In the genomic region with DNA sequence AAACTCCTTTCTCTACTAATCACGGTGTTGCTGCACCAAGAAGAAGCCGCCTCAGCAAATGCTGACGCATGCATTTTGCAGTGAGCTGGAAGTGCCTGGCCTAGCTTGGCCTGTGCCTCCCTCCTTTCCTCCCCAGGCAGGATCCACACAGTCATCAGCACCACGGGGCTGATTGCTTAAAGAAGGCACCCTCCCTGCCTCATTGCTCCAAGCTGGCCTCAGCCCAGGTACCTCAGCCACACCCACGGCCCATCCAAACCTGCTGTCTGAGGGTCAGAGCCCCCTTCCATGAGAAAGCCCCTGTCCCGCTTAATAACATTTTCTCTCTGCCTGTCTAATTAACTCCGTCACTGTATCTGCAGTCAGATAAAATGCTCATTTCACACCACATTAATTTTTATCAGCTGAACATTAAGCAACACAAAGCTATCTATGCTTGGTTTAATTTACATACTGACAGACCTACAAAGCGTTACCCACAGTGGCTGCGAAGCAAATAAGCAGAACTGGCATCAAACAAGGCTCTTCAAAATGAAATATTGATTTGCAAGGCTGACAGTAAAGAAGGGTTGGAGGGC, we compare ENCODE assay signal across 17 cellular contexts.
DNase-seq lines count a peak whose midpoint lies in the region; ATAC-seq and TF ChIP-seq lines count a peak whose summit lies in the region.
"Had no signal": no experiment of that assay in that cellular context is flagged by ENCODE, and none has a peak within 500 bp of the region (broad histone marks: within the 10 kb centered on the region; RNA-seq: fewer than 3 reads in every experiment).

No MANE protein-coding gene starts in this region.

- no peak overlapping the region for H2AFZ ChIP-seq in mesenchymal stem cell (ENCODE audit: low read depth, low read length)

- H3K9me3 ChIP-seq in CD4-positive, alpha-beta memory T cell (ENCODE audit: control insufficient read depth in 1 of 2, low read length in 2 of 2), result peaks cover 0 to 6% of the 10 kb centered on the region in 2 donors
- H3K9me3 ChIP-seq in mesenchymal stem cell (ENCODE audit: control insufficient read depth, low read length), result peaks cover 6% of the 10 kb centered on the region
- no peaks in the 10 kb centered on the region for H3K9me3 ChIP-seq in body of pancreas
- H3K9me3 ChIP-seq in prostate gland, result no peaks in the 10 kb centered on the region
- H3K9me3 ChIP-seq: transverse colon had no signal

- H3K9ac ChIP-seq in mesenchymal stem cell (ENCODE audit: low read length), result no peak overlapping the region
- H3K9ac ChIP-seq: BLaER1 treated with 17β-estradiol and CSF1 and Interleukin-3, amounts not matched to agents 10 nM and 100 nM had no signal

- H3K4me2 ChIP-seq in mesenchymal stem cell (ENCODE audit: low read length, poor library complexity, severe bottlenecking), result no peak overlapping the region
- H3K4me2 ChIP-seq: BLaER1 treated with 17β-estradiol and CSF1 and Interleukin-3, amounts not matched to agents 10 nM and 100 nM had no signal

- peak overlapping the region; percentile 10 for H4K8ac ChIP-seq in mesenchymal stem cell (ENCODE audit: low read length)

- CTCF ChIA-PET in CD4-positive, alpha-beta memory T cell (lab: Charles Lee; ENCODE audit: partially characterized antibody), result interaction anchor here (0.6 to 6.3 kb wide), 41 partner anchors 7 to 201 kb away, joined by 3 to 45 read pairs (median 7); no protein-coding TSS in a partner anchor

- no peak overlapping the region for H2BK12ac ChIP-seq in mesenchymal stem cell (ENCODE audit: low read length in 2 of 2)

- no peak overlapping the region for H2BK5ac ChIP-seq in mesenchymal stem cell (ENCODE audit: low read depth, low read length, poor library complexity, severe bottlenecking)

- H3K27ac Mint-ChIP-seq in CD4-positive, alpha-beta memory T cell, result peak overlapping the region; percentile 72 to 97 (median 95)

- no peak overlapping the region for H2BK120ac ChIP-seq in mesenchymal stem cell (ENCODE audit: low read depth, low read length)

- H3K27me3 ChIP-seq in CD4-positive, alpha-beta memory T cell (ENCODE audit: insufficient read depth, low read length), result no peaks in the 10 kb centered on the region
- H3K27me3 ChIP-seq in mesenchymal stem cell (ENCODE audit: control insufficient read depth in 1 of 2, insufficient read depth in 1 of 2, low read length in 2 of 2) (no peaks in the 10 kb centered on the region), body of pancreas (no peaks in the 10 kb centered on the region), prostate gland (replicated peaks; ENCODE audit: insufficient read depth) (no peaks in the 10 kb centered on the region)
- H3K27me3 ChIP-seq: BLaER1 treated with 17β-estradiol and CSF1 and Interleukin-3, amounts not matched to agents 10 nM and 100 nM; brain microvascular endothelial cell; SJCRH30; transverse colon had no signal

- WGBS in mesenchymal stem cell, result 81% methylated on average over 9 of the region's 9 CpGs
- 83% methylated on average over 9 of the region's 9 CpGs for WGBS in body of pancreas, 2 donors
- WGBS in prostate gland, result 82% methylated on average over 9 of the region's 9 CpGs

- H3K27me3 Mint-ChIP-seq in CD4-positive, alpha-beta memory T cell, result no peaks in the 10 kb centered on the region
- H3K27me3 Mint-ChIP-seq: naive thymus-derived CD4-positive, alpha-beta T cell had no signal

- no peak overlapping the region for H3K4ac ChIP-seq in mesenchymal stem cell (ENCODE audit: low read depth in 1 of 2, low read length in 2 of 2)

- intact Hi-C loops in CD4-positive, alpha-beta memory T cell (cut with micrococcal nuclease), result loop anchor here (1.0 to 5.0 kb wide), 3 partner anchors 18 to 75 kb away; no protein-coding TSS in a partner anchor
- intact Hi-C loops in body of pancreas (cut with DNase I) (no loop called here), prostate gland (cut with DNase I) (no loop called here)

- peaks cover 0 to 24% (median 17%) of the 10 kb centered on the region in 8 donors for H3K9me3 Mint-ChIP-seq in CD4-positive, alpha-beta memory T cell

- peaks cover 13 to 19% of the 10 kb centered on the region in 2 donors for H3K36me3 Mint-ChIP-seq in CD4-positive, alpha-beta memory T cell

- H3K79me1 ChIP-seq in mesenchymal stem cell (replicated peaks; ENCODE audit: low read length, poor library complexity, severe bottlenecking), result peaks cover 1% of the 10 kb centered on the region

- peak overlapping the region; percentile 20 for H4K91ac ChIP-seq in mesenchymal stem cell (ENCODE audit: low read length)

- TF ChIP-seq POLR2A in body of pancreas (IDR thresholded peaks at IDR 0.05) (no peak), prostate gland (IDR thresholded peaks at IDR 0.05) (no peak)

- H3K36me3 ChIP-seq in CD4-positive, alpha-beta memory T cell (ENCODE audit: insufficient read depth, low read length), result no peaks in the 10 kb centered on the region
- no peaks in the 10 kb centered on the region for H3K36me3 ChIP-seq in mesenchymal stem cell (ENCODE audit: control insufficient read depth in 1 of 2, insufficient read depth in 2 of 2, low read depth in 1 of 2, low read length in 2 of 2)
- no peaks in the 10 kb centered on the region for H3K36me3 ChIP-seq in body of pancreas (replicated peaks in 1 of 2; ENCODE audit: insufficient read depth in 1 of 2, low read depth in 2 of 2)
- H3K36me3 ChIP-seq in prostate gland, result no peaks in the 10 kb centered on the region
- H3K36me3 ChIP-seq: BLaER1 treated with 17β-estradiol and CSF1 and Interleukin-3, amounts not matched to agents 10 nM and 100 nM; brain microvascular endothelial cell; SJCRH30; transverse colon had no signal

- H3K4me3 ChIP-seq in CD4-positive, alpha-beta memory T cell (ENCODE audit: low read length in 2 of 2), result peak overlapping the region in 1 of 2 donors; percentile 17
- no peak overlapping the region for H3K4me3 ChIP-seq in mesenchymal stem cell (ENCODE audit: insufficient read depth in 1 of 2, low read depth in 1 of 2, low read length in 2 of 2)
- H3K4me3 ChIP-seq in body of pancreas, result no peak overlapping the region
- no peak overlapping the region for H3K4me3 ChIP-seq in prostate gland
- H3K4me3 ChIP-seq: BLaER1 treated with 17β-estradiol and CSF1 and Interleukin-3, amounts not matched to agents 10 nM and 100 nM; SJCRH30; transverse colon had no signal

- peak; percentile 64 to 77 for ATAC-seq in activated CD4-positive, CD25-positive, alpha-beta regulatory T cell treated with anti-CD3 and anti-CD28 coated beads, Interleukin-2, amount 50 U/mL, for 24 hours
- ATAC-seq in GM18870 (IDR thresholded peaks at IDR 0.05; ENCODE audit: unreplicated experiment) (no peak), body of pancreas (no peak)

- H3K4me1 Mint-ChIP-seq in CD4-positive, alpha-beta memory T cell, result peaks cover 32 to 54% (median 41%) of the 10 kb centered on the region in 4 donors

- no peak overlapping the region for H2BK15ac ChIP-seq in mesenchymal stem cell (ENCODE audit: low read depth, poor library complexity, severe bottlenecking)

- no peak overlapping the region for H2AK5ac ChIP-seq in mesenchymal stem cell (ENCODE audit: low read length, severe bottlenecking)

- H3K14ac ChIP-seq in mesenchymal stem cell (ENCODE audit: low read length in 2 of 2), result no peak overlapping the region

- H3K4me1 ChIP-seq in CD4-positive, alpha-beta memory T cell (ENCODE audit: insufficient read depth, low read length), result peaks cover 45% of the 10 kb centered on the region
- H3K4me1 ChIP-seq in mesenchymal stem cell (ENCODE audit: control insufficient read depth, insufficient read depth, low read depth, low read length) (no peaks in the 10 kb centered on the region), body of pancreas (no peaks in the 10 kb centered on the region), prostate gland (replicated peaks) (no peaks in the 10 kb centered on the region)
- H3K4me1 ChIP-seq: BLaER1 treated with 17β-estradiol and CSF1 and Interleukin-3, amounts not matched to agents 10 nM and 100 nM; transverse colon had no signal

- no peak overlapping the region for H3K23ac ChIP-seq in mesenchymal stem cell (ENCODE audit: low read length in 2 of 2)

- DNase-seq in activated CD4-positive, CD25-positive, alpha-beta regulatory T cell (lab: John Stamatoyannopoulos, UW), result no peak
- DNase-seq in CD4-positive, alpha-beta memory T cell, result peak in 4 of 5 donors; percentile 37 to 50 (median 44)
- peak; percentile 36 for DNase-seq in amniotic epithelial cell (ENCODE audit: low read depth)
- no peak for DNase-seq in mesenchymal stem cell
- no peak for DNase-seq in body of pancreas
- no peak for DNase-seq in prostate gland (ENCODE audit: low spot score)
- DNase-seq: 8988T, brain microvascular endothelial cell, hippocampal formation, NCI-H1436 treated with DMSO at 0.1 percent for 48 hours, NCI-H345, SJCRH30, transverse colon had no signal

- peak overlapping the region; percentile 38 to 78 (median 64) for H3K4me3 Mint-ChIP-seq in CD4-positive, alpha-beta memory T cell

- TF ChIP-seq CTCF in body of pancreas (IDR thresholded peaks at IDR 0.05) (no peak), prostate gland (IDR thresholded peaks at IDR 0.05) (no peak)

- H3K27ac ChIP-seq in CD4-positive, alpha-beta memory T cell (ENCODE audit: low read depth, low read length), result peak overlapping the region; percentile 53
- H3K27ac ChIP-seq in mesenchymal stem cell (ENCODE audit: low read length, poor library complexity, severe bottlenecking) (no peak overlapping the region), body of pancreas (no peak overlapping the region), prostate gland (no peak overlapping the region)
- H3K27ac ChIP-seq: BLaER1 treated with 17β-estradiol and CSF1 and Interleukin-3, amounts not matched to agents 10 nM and 100 nM; brain microvascular endothelial cell; SJCRH30 had no signal

- POLR2A ChIA-PET in CD4-positive, alpha-beta memory T cell (lab: Charles Lee; ENCODE audit: partially characterized antibody), result interaction anchor here (0.9 to 4.7 kb wide), 28 partner anchors 9 to 206 kb away, joined by 3 to 48 read pairs (median 6); no protein-coding TSS in a partner anchor

- H3K18ac ChIP-seq in mesenchymal stem cell (ENCODE audit: low read depth in 1 of 2, low read length in 2 of 2), result no peak overlapping the region

Comparison
In these comparisons a context has a peak if more than half of its experiments do, and no peak if none do; other contexts are left out.
1. ATAC-seq: peak in activated CD4-positive, CD25-positive, alpha-beta regulatory T cell treated with anti-CD3 and anti-CD28 coated beads, Interleukin-2, amount 50 U/mL, for 24 hours (2 of 2); none in GM18870 (single experiment) and body of pancreas (single experiment).
2. DNase-seq: peak in CD4-positive, alpha-beta memory T cell (4 of 5) and amniotic epithelial cell (single experiment); none in activated CD4-positive, CD25-positive, alpha-beta regulatory T cell (0 of 4), mesenchymal stem cell (single experiment), body of pancreas (0 of 4) and prostate gland (single experiment).